In genomic region chr2:3487432-3487831, GRCh38 we compare ENCODE assay signal across 23 cellular contexts. TPM values are rescaled to one million over a fixed set of nuclear protein-coding genes. Genes with fewer than 3 reads are reported as not detected.
DNase-seq lines count a peak whose midpoint lies in the region; ATAC-seq and TF ChIP-seq lines count a peak whose summit lies in the region.
"Had no signal": no experiment of that assay in that cellular context is flagged by ENCODE, and none has a peak within 500 bp of the region (broad histone marks: within the 10 kb centered on the region; RNA-seq: fewer than 3 reads in every experiment).

No MANE protein-coding gene starts in this region.

- peaks cover 8% of the 10 kb centered on the region; the same call in 1 of the 2 replicates for H3K36me3 ChIP-seq in BLaER1
- H3K36me3 ChIP-seq: adrenal gland had no signal

- H3K27ac ChIP-seq in BLaER1 = no peak overlapping the region
- H3K27ac ChIP-seq: adrenal gland, epithelial cell of prostate had no signal

- H3K9me3 ChIP-seq in BLaER1 = 0 out of 2 replicates have a peak, but pooled peaks cover 3% of the 10 kb centered on the region
- H3K9me3 ChIP-seq: adrenal gland had no signal

- TF ChIP-seq CTCF in progenitor cell of endocrine pancreas (IDR thresholded peaks at IDR 0.05; ENCODE audit: unreplicated experiment) = no peak

- peak in 1 of 2 donors; percentile 31 for ATAC-seq in left cardiac atrium
- ATAC-seq: activated CD8-positive, alpha-beta T cell treated with anti-CD3 and anti-CD28 coated beads, Interleukin-2, amount 10 ng/mL, durations not matched to agents 7 days and 5 days had no signal

- intact Hi-C loops in left cardiac atrium (cut with DNase I) = no loop called here

- H3K9ac ChIP-seq in BLaER1 = no peak overlapping the region

- peaks cover 19% of the 10 kb centered on the region for H3K4me1 Mint-ChIP-seq in progenitor cell of endocrine pancreas (ENCODE audit: low read depth)

- peak; percentile 24 for DNase-seq in RPMI7951 (ENCODE audit: low read depth)
- DNase-seq in left cardiac atrium = peak; percentile 23
- DNase-seq in progenitor cell of endocrine pancreas (ENCODE audit: low spot score, unreplicated experiment) = no peak
- no peak for DNase-seq in HuH-7 (ENCODE audit: low spot score)
- no peak for DNase-seq in NCI-H510A (lab: John Stamatoyannopoulos, UW)
- DNase-seq in DMS53 (lab: John Stamatoyannopoulos, UW) = no peak
- DNase-seq in COLO829 (ENCODE audit: low spot score) = no peak
- DNase-seq: activated CD4-positive, CD25-positive, alpha-beta regulatory T cell treated with anti-CD3 and anti-CD28 coated beads, Interleukin-2, amount 50 U/mL, for 72 hours; activated CD8-positive, alpha-beta T cell treated with anti-CD3 and anti-CD28 coated beads, Interleukin-2, amount 10 ng/mL, durations not matched to agents 7 days and 5 days; activated naive CD4-positive, alpha-beta T cell; activated T-cell treated with anti-CD3 and anti-CD28 coated beads, Interleukin-2, amount 50 U/mL, for 1 hour; Calu3; EL; mammary epithelial cell; NCI-H2107; NCI-H510A treated with DMSO at 0.1 percent for 48 hours; retina; RPMI8226; stimulated activated CD4-positive, alpha-beta T cell treated with anti-CD3 and anti-CD28 coated beads, Interleukin-15, amount 100 ng/mL, for 24 hours; stimulated activated CD8-positive, alpha-beta memory T cell treated with anti-CD3 and anti-CD28 coated beads, Interleukin-4, amount 100 ng/mL, for 48 hours had no signal

- no peaks in the 10 kb centered on the region for H3K27me3 Mint-ChIP-seq in progenitor cell of endocrine pancreas

- no peak overlapping the region for H3K4me3 ChIP-seq in BLaER1
- H3K4me3 ChIP-seq: adrenal gland had no signal

- peaks cover 67% of the 10 kb centered on the region for H3K4me1 ChIP-seq in BLaER1
- H3K4me1 ChIP-seq: adrenal gland had no signal

- H3K27ac Mint-ChIP-seq in progenitor cell of endocrine pancreas = peak overlapping the region; percentile 91
- H3K27ac Mint-ChIP-seq: activated CD8-positive, alpha-beta T cell treated with anti-CD3 and anti-CD28 coated beads, Interleukin-2, amount 10 ng/mL, durations not matched to agents 7 days and 5 days had no signal

- no peaks in the 10 kb centered on the region for H4K20me1 ChIP-seq in BLaER1

- no peaks in the 10 kb centered on the region for H3K9me3 Mint-ChIP-seq in progenitor cell of endocrine pancreas (ENCODE audit: low read depth)

- peaks cover 16% of the 10 kb centered on the region for H3K36me3 Mint-ChIP-seq in progenitor cell of endocrine pancreas (ENCODE audit: insufficient read depth)

- no peak overlapping the region for H3K4me3 Mint-ChIP-seq in progenitor cell of endocrine pancreas (ENCODE audit: low read depth)
- H3K4me3 Mint-ChIP-seq: activated CD8-positive, alpha-beta T cell treated with anti-CD3 and anti-CD28 coated beads, Interleukin-2, amount 10 ng/mL, durations not matched to agents 7 days and 5 days had no signal

- H3K27me3 ChIP-seq in BLaER1 = no peaks in the 10 kb centered on the region
- H3K27me3 ChIP-seq: adrenal gland had no signal

- H3K4me2 ChIP-seq in BLaER1 = peak overlapping the region; percentile 86

RNA-seq across cellular contexts. Expression of gene ADI1, which starts 31.9 kb away (rescaled TPM):
- total RNA-seq in RPMI7951 (2014; rRNA removed; shearing (Covaris generic)) = 91.8 and 102 TPM in 2 replicates
- total RNA-seq in left cardiac atrium = 100 to 1,000 TPM; 102 to 128 TPM
- total RNA-seq in progenitor cell of endocrine pancreas = 41.8 and 46.6 TPM in 2 replicates

Comparison
In these comparisons a context has a peak if more than half of its experiments do, and no peak if none do; other contexts are left out.
1. DNase-seq: peak in RPMI7951 (single experiment) and left cardiac atrium (single experiment); none in progenitor cell of endocrine pancreas (single experiment), HuH-7 (single experiment), NCI-H510A (single experiment), DMS53 (single experiment) and COLO829 (single experiment).